ENCODE assay signal across 28 cellular contexts in the genomic region with DNA sequence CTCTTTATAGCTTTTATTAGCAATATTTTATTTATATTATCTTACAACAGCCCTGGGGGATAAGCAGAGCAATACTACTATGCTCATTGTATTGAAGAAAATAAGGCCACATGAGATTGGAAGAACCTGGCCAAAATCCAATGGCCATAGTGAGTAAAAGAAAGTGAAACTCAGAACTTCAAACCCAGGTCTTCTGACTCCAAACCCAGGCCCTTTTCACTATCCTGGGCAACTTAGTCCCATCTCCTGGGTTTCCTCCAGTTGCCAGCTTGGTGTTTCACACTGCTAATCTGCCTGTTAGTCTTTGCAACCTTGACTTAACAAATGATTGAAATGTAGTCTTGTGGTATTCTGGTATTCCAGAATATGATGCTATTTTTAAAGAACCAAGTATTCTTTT. TPM values are rescaled to one million over a fixed set of nuclear protein-coding genes. Genes with fewer than 3 reads are reported as not detected.
DNase-seq lines count a peak whose midpoint lies in the region; ATAC-seq and TF ChIP-seq lines count a peak whose summit lies in the region.
"Had no signal": no experiment of that assay in that cellular context is flagged by ENCODE, and none has a peak within 500 bp of the region (broad histone marks: within the 10 kb centered on the region; RNA-seq: fewer than 3 reads in every experiment).

No MANE protein-coding gene starts in this region.

- H3K4me1 Mint-ChIP-seq in activated naive CD8-positive, alpha-beta T cell treated with anti-CD3 and anti-CD28 coated beads for 36 hours: no peaks in the 10 kb centered on the region
- H3K4me1 Mint-ChIP-seq: activated naive CD8-positive, alpha-beta T cell treated with anti-CD3 and anti-CD28 coated beads, Interleukin-2, amount 10 ng/mL, durations not matched to agents 7 days and 5 days; CD4-positive, alpha-beta memory T cell had no signal

- H3K9me3 Mint-ChIP-seq in activated naive CD8-positive, alpha-beta T cell treated with anti-CD3 and anti-CD28 coated beads for 36 hours: no peaks in the 10 kb centered on the region
- H3K9me3 Mint-ChIP-seq: activated naive CD8-positive, alpha-beta T cell treated with anti-CD3 and anti-CD28 coated beads, Interleukin-2, amount 10 ng/mL, durations not matched to agents 7 days and 5 days; CD4-positive, alpha-beta memory T cell; GM23338; natural killer cell treated with Interleukin-12 subunit alpha and Interleukin-12 subunit beta and Interleukin-15 and Interleukin-18, amount 100 ng/mL, for 72 hours had no signal

- no peak for TF ChIP-seq CTCF in AG10803 (conservative IDR thresholded peaks at IDR 0.05; ENCODE audit: low read length)
- TF ChIP-seq CTCF in cardiac fibroblast (IDR thresholded peaks at IDR 0.05; ENCODE audit: low read depth, low read length): no peak

- no peak for ATAC-seq in GM21825 (IDR thresholded peaks at IDR 0.05; ENCODE audit: unreplicated experiment)
- ATAC-seq: esophagus mucosa; GM23338; natural killer cell treated with Interleukin-12 subunit alpha and Interleukin-12 subunit beta and Interleukin-15 and Interleukin-18, amount 100 ng/mL, for 72 hours had no signal

- no peak overlapping the region for H3K4me3 Mint-ChIP-seq in activated naive CD8-positive, alpha-beta T cell treated with anti-CD3 and anti-CD28 coated beads for 36 hours
- H3K4me3 Mint-ChIP-seq: activated naive CD8-positive, alpha-beta T cell treated with anti-CD3 and anti-CD28 coated beads, Interleukin-2, amount 10 ng/mL, durations not matched to agents 7 days and 5 days; CD4-positive, alpha-beta memory T cell; GM23338; natural killer cell treated with Interleukin-12 subunit alpha and Interleukin-12 subunit beta and Interleukin-15 and Interleukin-18, amount 100 ng/mL, for 72 hours had no signal

- no peak overlapping the region for H3K27ac ChIP-seq in caudate nucleus (ENCODE audit: low read depth, low read length)
- H3K27ac ChIP-seq: breast epithelium, colonic mucosa, SJSA1, skin epidermis, stomach, transverse colon had no signal

- H3K36me3 Mint-ChIP-seq in activated naive CD8-positive, alpha-beta T cell treated with anti-CD3 and anti-CD28 coated beads for 36 hours: no peaks in the 10 kb centered on the region
- H3K36me3 Mint-ChIP-seq: activated naive CD8-positive, alpha-beta T cell treated with anti-CD3 and anti-CD28 coated beads, Interleukin-2, amount 10 ng/mL, durations not matched to agents 7 days and 5 days; CD4-positive, alpha-beta memory T cell; natural killer cell treated with Interleukin-12 subunit alpha and Interleukin-12 subunit beta and Interleukin-15 and Interleukin-18, amount 100 ng/mL, for 72 hours had no signal

- no peaks in the 10 kb centered on the region for H3K27me3 Mint-ChIP-seq in activated naive CD8-positive, alpha-beta T cell treated with anti-CD3 and anti-CD28 coated beads for 36 hours

- DNase-seq in AG10803 (ENCODE audit: low read depth) (peak; percentile 22), RPMI8226 (peak; percentile 62), cardiac fibroblast (ENCODE audit: low read depth in 2 of 2) (peak; percentile 23 to 39), iris pigment epithelial cell (ENCODE audit: low read depth) (peak; percentile 66), caudate nucleus (lab: John Stamatoyannopoulos, UW) (no peak), NCI-H2081 (lab: John Stamatoyannopoulos, UW) (no peak)
- no peak for DNase-seq in activated naive CD8-positive, alpha-beta T cell treated with anti-CD3 and anti-CD28 coated beads for 36 hours
- DNase-seq: activated effector memory CD4-positive, alpha-beta T cell treated with Interleukin-2 at 50 U/mL for 16 hours; activated naive CD8-positive, alpha-beta T cell treated with anti-CD3 and anti-CD28 coated beads, Interleukin-2, amount 10 ng/mL, durations not matched to agents 7 days and 5 days; activated T-cell treated with anti-CD3 and anti-CD28 coated beads for 4 hours; AML-193; CD4-positive, alpha-beta memory T cell; colonic mucosa; kidney; NCI-H1105; NCI-H1930; NCI-H226; stimulated activated CD4-positive, alpha-beta T cell treated with anti-CD3 and anti-CD28 coated beads, Interleukin-2, amount 100 ng/mL, for 24 hours; stomach; T-helper 1 cell; transverse colon had no signal

- H3K4me3 ChIP-seq in AG10803 (ENCODE audit: low read length) (no peak overlapping the region), cardiac fibroblast (replicated peaks in 1 of 2; ENCODE audit: low read depth in 2 of 2, low read length in 2 of 2) (no peak overlapping the region)
- H3K4me3 ChIP-seq: breast epithelium, colonic mucosa, GM23338, SJSA1, skin epidermis, stomach, transverse colon had no signal

- no peak overlapping the region for H3K27ac Mint-ChIP-seq in activated naive CD8-positive, alpha-beta T cell treated with anti-CD3 and anti-CD28 coated beads for 36 hours
- H3K27ac Mint-ChIP-seq: activated naive CD8-positive, alpha-beta T cell treated with anti-CD3 and anti-CD28 coated beads, Interleukin-2, amount 10 ng/mL, durations not matched to agents 7 days and 5 days; CD4-positive, alpha-beta memory T cell; GM23338; natural killer cell treated with Interleukin-12 subunit alpha and Interleukin-12 subunit beta and Interleukin-15 and Interleukin-18, amount 100 ng/mL, for 72 hours had no signal

RNA-seq across cellular contexts. Expression of gene EXO1, which starts 22.4 kb away (rescaled TPM):
- 10 to 100 TPM; 91.8 to 94.8 TPM for total RNA-seq in activated naive CD8-positive, alpha-beta T cell treated with anti-CD3 and anti-CD28 coated beads for 36 hours

Comparison
In these comparisons a context has a peak if more than half of its experiments do, and no peak if none do; other contexts are left out.
1. DNase-seq: peak in AG10803 (single experiment), RPMI8226 (single experiment), cardiac fibroblast (2 of 2) and iris pigment epithelial cell (single experiment); none in caudate nucleus (0 of 61), activated naive CD8-positive, alpha-beta T cell treated with anti-CD3 and anti-CD28 coated beads for 36 hours (single experiment) and NCI-H2081 (0 of 2).